ENCODE assay signal across 1 cellular context in genomic region chr12:113462117-113462774, GRCh38.
A peak's percentile ranks its signal among the peaks of the same experiment; 100 is the strongest.
TF ChIP-seq lines count a peak whose summit lies in the region.

No MANE protein-coding gene starts in this region.

TF ChIP-seq in HCT116, 20 proteins besides CTCF, POLR2A, EP300 and RAD21:
- TF ChIP-seq EZH2phosphoT487 (IDR thresholded peaks at IDR 0.05; ENCODE audit: borderline replicate concordance) (no peak), TCF7L2 (IDR thresholded peaks at IDR 0.05; ENCODE audit: borderline replicate concordance, extremely low read depth, insufficient read depth, insufficient read length) (no peak), SIN3A (IDR thresholded peaks at IDR 0.05; ENCODE audit: low read depth) (no peak), POLR2AphosphoS5 (IDR thresholded peaks at IDR 0.05; ENCODE audit: low read depth, low read length) (peak; percentile 35; the same call in 1 of the 2 replicates), JUND (IDR thresholded peaks at IDR 0.05) (no peak), YY1 (IDR thresholded peaks at IDR 0.05; ENCODE audit: extremely low read depth, insufficient replicate concordance, low read depth, low read length) (peak; percentile 6), CEBPB (IDR thresholded peaks at IDR 0.05; ENCODE audit: low read depth) (no peak), ZNF274 (IDR thresholded peaks at IDR 0.05; ENCODE audit: low read depth, low read length) (no peak), SRF (IDR thresholded peaks at IDR 0.05; ENCODE audit: low read depth) (no peak; the same call in 1 of the 2 replicates), CBX3 (IDR thresholded peaks at IDR 0.05; ENCODE audit: low read depth) (no peak), ELF1 (IDR thresholded peaks at IDR 0.05; ENCODE audit: borderline replicate concordance, low read depth) (no peak), ZBTB33 (IDR thresholded peaks at IDR 0.05; ENCODE audit: extremely low read depth, insufficient replicate concordance, low read length) (no peak), ZFX (IDR thresholded peaks at IDR 0.05) (no peak), FOSL1 (IDR thresholded peaks at IDR 0.05; ENCODE audit: low read depth) (no peak), EGR1 (IDR thresholded peaks at IDR 0.05; ENCODE audit: low read depth) (no peak), SP1 (IDR thresholded peaks at IDR 0.05; ENCODE audit: low read depth) (no peak), EZH2 (IDR thresholded peaks at IDR 0.05) (no peak)
- TF ChIP-seq, protein P1, sequence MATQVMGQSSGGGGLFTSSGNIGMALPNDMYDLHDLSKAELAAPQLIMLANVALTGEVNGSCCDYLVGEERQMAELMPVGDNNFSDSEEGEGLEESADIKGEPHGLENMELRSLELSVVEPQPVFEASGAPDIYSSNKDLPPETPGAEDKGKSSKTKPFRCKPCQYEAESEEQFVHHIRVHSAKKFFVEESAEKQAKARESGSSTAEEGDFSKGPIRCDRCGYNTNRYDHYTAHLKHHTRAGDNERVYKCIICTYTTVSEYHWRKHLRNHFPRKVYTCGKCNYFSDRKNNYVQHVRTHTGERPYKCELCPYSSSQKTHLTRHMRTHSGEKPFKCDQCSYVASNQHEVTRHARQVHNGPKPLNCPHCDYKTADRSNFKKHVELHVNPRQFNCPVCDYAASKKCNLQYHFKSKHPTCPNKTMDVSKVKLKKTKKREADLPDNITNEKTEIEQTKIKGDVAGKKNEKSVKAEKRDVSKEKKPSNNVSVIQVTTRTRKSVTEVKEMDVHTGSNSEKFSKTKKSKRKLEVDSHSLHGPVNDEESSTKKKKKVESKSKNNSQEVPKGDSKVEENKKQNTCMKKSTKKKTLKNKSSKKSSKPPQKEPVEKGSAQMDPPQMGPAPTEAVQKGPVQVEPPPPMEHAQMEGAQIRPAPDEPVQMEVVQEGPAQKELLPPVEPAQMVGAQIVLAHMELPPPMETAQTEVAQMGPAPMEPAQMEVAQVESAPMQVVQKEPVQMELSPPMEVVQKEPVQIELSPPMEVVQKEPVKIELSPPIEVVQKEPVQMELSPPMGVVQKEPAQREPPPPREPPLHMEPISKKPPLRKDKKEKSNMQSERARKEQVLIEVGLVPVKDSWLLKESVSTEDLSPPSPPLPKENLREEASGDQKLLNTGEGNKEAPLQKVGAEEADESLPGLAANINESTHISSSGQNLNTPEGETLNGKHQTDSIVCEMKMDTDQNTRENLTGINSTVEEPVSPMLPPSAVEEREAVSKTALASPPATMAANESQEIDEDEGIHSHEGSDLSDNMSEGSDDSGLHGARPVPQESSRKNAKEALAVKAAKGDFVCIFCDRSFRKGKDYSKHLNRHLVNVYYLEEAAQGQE (IDR thresholded peaks at IDR 0.05; ENCODE audit: low read depth): no peak
- TF ChIP-seq, protein P2, sequence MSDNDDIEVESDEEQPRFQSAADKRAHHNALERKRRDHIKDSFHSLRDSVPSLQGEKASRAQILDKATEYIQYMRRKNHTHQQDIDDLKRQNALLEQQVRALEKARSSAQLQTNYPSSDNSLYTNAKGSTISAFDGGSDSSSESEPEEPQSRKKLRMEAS (IDR thresholded peaks at IDR 0.05): 0 out of 2 replicates have a peak, but pooled peaks have one; percentile 7
- TF ChIP-seq, protein P3, sequence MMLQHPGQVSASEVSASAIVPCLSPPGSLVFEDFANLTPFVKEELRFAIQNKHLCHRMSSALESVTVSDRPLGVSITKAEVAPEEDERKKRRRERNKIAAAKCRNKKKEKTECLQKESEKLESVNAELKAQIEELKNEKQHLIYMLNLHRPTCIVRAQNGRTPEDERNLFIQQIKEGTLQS (IDR thresholded peaks at IDR 0.05): no peak
